ENCODE assay signal across 1 cellular context in genomic region chr1:230141797-230142607, GRCh38.
TF ChIP-seq lines count a peak whose summit lies in the region.

No MANE protein-coding gene starts in this region.

TF ChIP-seq in GM23338, 12 proteins besides CTCF, POLR2A, EP300 and RAD21 (continued from another document):
- TF ChIP-seq ZNF462 (CRISPR knock-in tag; IDR thresholded peaks at IDR 0.05) = no peak
- TF ChIP-seq EZH2phosphoT487 (IDR thresholded peaks at IDR 0.05; ENCODE audit: unreplicated experiment) = no peak
- TF ChIP-seq CREB1 (CRISPR knock-in tag; IDR thresholded peaks at IDR 0.05; ENCODE audit: low read depth) = no peak
- no peak for TF ChIP-seq ETS1 (IDR thresholded peaks at IDR 0.05)
- no peak for TF ChIP-seq ZNF331 (CRISPR knock-in tag; IDR thresholded peaks at IDR 0.05; ENCODE audit: low read depth)
- TF ChIP-seq REST (IDR thresholded peaks at IDR 0.05; ENCODE audit: unreplicated experiment) = no peak
- no peak for TF ChIP-seq JUNB (IDR thresholded peaks at IDR 0.05; ENCODE audit: unreplicated experiment)
- no peak for TF ChIP-seq EZH2 (IDR thresholded peaks at IDR 0.05; ENCODE audit: low read depth, unreplicated experiment)
- TF ChIP-seq STAT1 (IDR thresholded peaks at IDR 0.05; ENCODE audit: unreplicated experiment) = no peak
- no peak for TF ChIP-seq POLR2AphosphoS5 (IDR thresholded peaks at IDR 0.05; ENCODE audit: low read depth)
- TF ChIP-seq ZNF114 (CRISPR knock-in tag; IDR thresholded peaks at IDR 0.05) = no peak
